ENCODE assay signal across 17 cellular contexts in genomic region chr10:94413374-94413773, GRCh38. TPM values are rescaled to one million over a fixed set of nuclear protein-coding genes. Genes with fewer than 3 reads are reported as not detected.
DNase-seq lines count a peak whose midpoint lies in the region; ATAC-seq, FAIRE-seq and TF ChIP-seq lines count a peak whose summit lies in the region.
"Had no signal": no experiment of that assay in that cellular context is flagged by ENCODE, and none has a peak within 500 bp of the region (broad histone marks: within the 10 kb centered on the region; RNA-seq: fewer than 3 reads in every experiment).

No MANE protein-coding gene starts in this region.

- no peak overlapping the region for H2BK15ac ChIP-seq in IMR-90 (ENCODE audit: low read depth, low read length)

- H2AK9ac ChIP-seq in IMR-90 (replicated peaks; ENCODE audit: low read depth, low read length, poor library complexity): no peak overlapping the region

- dilution Hi-C loops in IMR-90 (cut with HindIII; ENCODE audit: low sequenced_read_pairs, unreplicated experiment): no loop called here

- H3K56ac ChIP-seq in IMR-90 (ENCODE audit: extremely low read depth, insufficient read depth, low read length): no peak overlapping the region

- no peak for TF ChIP-seq POLR2A in IMR-90 (IDR thresholded peaks at IDR 0.05; ENCODE audit: low read depth, low read length)

- ATAC-seq in IMR-90 (ENCODE audit: low read depth) (no peak), left lung (peak; percentile 21)

- no CpG with 5 or more reads among the region's 1 CpG for WGBS in IMR-90 (ENCODE audit: extremely low coverage in 2 of 2, insufficient read length in 1 of 2), 2 experiments

- peak overlapping the region; percentile 37 for H3K4ac ChIP-seq in IMR-90 (ENCODE audit: low read depth, low read length)

- no TSS peak for BruUV-seq in IMR-90 (replicated peaks; lab: Mats Ljungman, UMichigan)

- H4K91ac ChIP-seq in IMR-90 (ENCODE audit: insufficient read depth, low read depth, low read length): no peak overlapping the region

- H3K79me1 ChIP-seq in IMR-90 (ENCODE audit: low read depth in 1 of 2, low read length in 2 of 2): peaks cover 21 to 23% of the 10 kb centered on the region in 2 experiments

- DNase-seq in IMR-90: no peak
- DNase-seq in OCI-M1 (lab: John Stamatoyannopoulos, UW): peak; percentile 41
- no peak for DNase-seq in left lung
- peak; percentile 42 for DNase-seq in putamen (ENCODE audit: low spot score)
- DNase-seq in activated naive CD4-positive, alpha-beta T cell treated with anti-CD3 and anti-CD28 coated beads, Interleukin-2, amount 50 U/mL, for 16 hours: no peak
- no peak for DNase-seq in GM13977 (ENCODE audit: low spot score)
- no peak for DNase-seq in urothelium cell line (ENCODE audit: low spot score)
- DNase-seq: Calu3; CD4-positive, alpha-beta memory T cell; DMS53; H9; NCI-H1048; NCI-H1436 treated with DMSO at 0.1 percent for 48 hours; NCI-H2081; NCI-H510A; NCI-H774; SHP77 treated with DMSO at 0.1 percent for 48 hours had no signal

- H3K4me3 ChIP-seq in IMR-90 (ENCODE audit: insufficient read depth, low read depth, low read length) (no peak overlapping the region), left lung (no peak overlapping the region)

- H4K5ac ChIP-seq in IMR-90 (ENCODE audit: low read depth, low read length): peak overlapping the region; percentile 16; the same call in 1 of the 2 replicates

- H3K27me3 ChIP-seq in IMR-90 (ENCODE audit: control insufficient read depth, insufficient read depth, low read length): no peaks in the 10 kb centered on the region
- no peaks in the 10 kb centered on the region for H3K27me3 ChIP-seq in left lung

- in situ Hi-C loops in IMR-90 (cut with MboI; ENCODE audit: low sequenced_read_pairs): no loop called here
- in situ Hi-C loops in GM13977 (cut with MboI; ENCODE audit: low pct_unique_long_range_greater_than_20kb, low sequenced_read_pairs, unreplicated experiment): no loop called here

- H3K9me3 ChIP-seq in IMR-90 (ENCODE audit: control insufficient read depth, insufficient read depth, low read length) (no peaks in the 10 kb centered on the region), left lung (no peaks in the 10 kb centered on the region)

- H3K9me1 ChIP-seq in IMR-90 (ENCODE audit: insufficient read depth, low read length): no peaks in the 10 kb centered on the region

- H3K18ac ChIP-seq in IMR-90 (ENCODE audit: low read depth, low read length): peak overlapping the region; percentile 45; the same call in 1 of the 2 replicates

- H3K23ac ChIP-seq in IMR-90 (ENCODE audit: low read depth, low read length): no peak overlapping the region

- 0 out of 2 replicates have a peak overlapping the region, but pooled peaks have one; percentile 23 for H3K4me2 ChIP-seq in IMR-90 (ENCODE audit: low read depth, low read length)

- H3K36me3 ChIP-seq in IMR-90 (ENCODE audit: control insufficient read depth, insufficient read depth, low read length) (no peaks in the 10 kb centered on the region), left lung (no peaks in the 10 kb centered on the region)

- H3K14ac ChIP-seq in IMR-90 (replicated peaks; ENCODE audit: low read depth, low read length): 0 out of 2 replicates have a peak overlapping the region, but pooled peaks have one; percentile 34

- intact Hi-C loops in IMR-90 (cut with micrococcal nuclease): no loop called here
- intact Hi-C loops in left lung (cut with DNase I): no loop called here

- no peak overlapping the region for H2BK120ac ChIP-seq in IMR-90 (ENCODE audit: low read depth, low read length)

- H2AFZ ChIP-seq in IMR-90 (replicated peaks; ENCODE audit: low read length, poor library complexity): no peak overlapping the region

- peaks cover 11% of the 10 kb centered on the region; the same call in 1 of the 2 replicates for H4K20me1 ChIP-seq in IMR-90 (ENCODE audit: insufficient read depth, low read length)

- TF ChIP-seq CTCF in IMR-90 (conservative IDR thresholded peaks at IDR 0.05; ENCODE audit: low read depth, low read length): no peak
- no peak for TF ChIP-seq CTCF in left lung (IDR thresholded peaks at IDR 0.05)
- no peak for TF ChIP-seq CTCF in GM13977 (IDR thresholded peaks at IDR 0.05; ENCODE audit: extremely low read depth, insufficient read depth, missing control alignments)

- H2AK5ac ChIP-seq in IMR-90 (ENCODE audit: low read depth, low read length): no peak overlapping the region

- FAIRE-seq in urothelium cell line (lab: Jason Lieb, UNC): no peak

- H3K9ac ChIP-seq in IMR-90 (ENCODE audit: low read depth, low read length): no peak overlapping the region

- POLR2A ChIA-PET in IMR-90 (lab: Charles Lee; ENCODE audit: unreplicated experiment): no interaction called here

- H3K27ac ChIP-seq in IMR-90 (ENCODE audit: insufficient read depth, low read length) (no peak overlapping the region), left lung (no peak overlapping the region)

- CTCF ChIA-PET in IMR-90 (lab: Yijun Ruan, JAX): interaction anchor here (0.6 to 0.7 kb wide), 2 partner anchors 16 kb away, joined by 3 to 5 read pairs; no protein-coding TSS in a partner anchor

- no peak overlapping the region for H2BK20ac ChIP-seq in IMR-90 (ENCODE audit: low read depth, low read length)

- H3K4me1 ChIP-seq in IMR-90 (ENCODE audit: control insufficient read depth, insufficient read depth, low read length) (peaks cover 9% of the 10 kb centered on the region), left lung (no peaks in the 10 kb centered on the region)

- no peak overlapping the region for H2BK5ac ChIP-seq in IMR-90 (ENCODE audit: low read depth, low read length, poor library complexity, severe bottlenecking)

- no peak overlapping the region; a peak in 1 of 4 replicates for H4K8ac ChIP-seq in IMR-90 (ENCODE audit: low read depth in 2 of 2, low read length in 2 of 2)

- TF ChIP-seq RAD21 in IMR-90 (IDR thresholded peaks at IDR 0.05; ENCODE audit: low read length): no peak

TF ChIP-seq in IMR-90, 13 proteins besides CTCF, POLR2A, EP300 and RAD21:
- no peak for TF ChIP-seq RCOR1 (IDR thresholded peaks at IDR 0.05; ENCODE audit: insufficient replicate concordance, low read length)
- TF ChIP-seq MAFK (IDR thresholded peaks at IDR 0.05; ENCODE audit: low read depth, low read length): no peak
- no peak for TF ChIP-seq ELK1 (IDR thresholded peaks at IDR 0.05; ENCODE audit: borderline replicate concordance, low read depth, low read length)
TF ChIP-seq in IMR-90: peak in this region for 0.

RNA-seq across cellular contexts. Expression of gene TBC1D12, which starts 11.0 kb away (rescaled TPM):
- total RNA-seq in IMR-90 (2012; rRNA removed) (5.4 and 8.1 TPM in 2 replicates), left lung (10 to 100 TPM in 1 of 2 donors, 1 to 10 TPM in 1; 9.7 to 11.2 TPM)
- 1.8 and 1.9 TPM in 2 replicates for polyA plus RNA-seq in IMR-90 (2012; rRNA removed)
- polyA plus RNA-seq in IMR-90 (2012; cell fraction: cytosol; rRNA removed): 0.61 and 0.84 TPM in 2 replicates
- polyA plus RNA-seq in IMR-90 (2012; cell fraction: nucleus; rRNA removed; ENCODE audit: low replicate concordance): 1.3 and 4.2 TPM in 2 replicates
- polyA plus RNA-seq: CD4-positive, alpha-beta memory T cell had no signal

RNA-seq across cellular contexts. Expression of gene NOC3L, which starts 50.6 kb away (rescaled TPM):
- total RNA-seq in IMR-90 (2012; rRNA removed): 26.5 and 40.5 TPM in 2 replicates
- 8.6 and 11.9 TPM in 2 replicates for polyA plus RNA-seq in IMR-90 (2012; rRNA removed)
- polyA plus RNA-seq in IMR-90 (2012; cell fraction: cytosol; rRNA removed): 1.5 and 2.5 TPM in 2 replicates
- polyA plus RNA-seq in IMR-90 (2012; cell fraction: nucleus; rRNA removed; ENCODE audit: low replicate concordance): 2.5 and 18.8 TPM in 2 replicates
- 10 to 100 TPM; 13.7 to 18.7 TPM for total RNA-seq in left lung

Comparison
In these comparisons a context has a peak if more than half of its experiments do, and no peak if none do; other contexts are left out.
1. DNase-seq: peak in OCI-M1 (single experiment) and putamen (single experiment); none in IMR-90 (single experiment), left lung (0 of 2), activated naive CD4-positive, alpha-beta T cell treated with anti-CD3 and anti-CD28 coated beads, Interleukin-2, amount 50 U/mL, for 16 hours (single experiment), GM13977 (single experiment) and urothelium cell line (single experiment).